ENCODE assay signal across 20 cellular contexts in the genomic region with DNA sequence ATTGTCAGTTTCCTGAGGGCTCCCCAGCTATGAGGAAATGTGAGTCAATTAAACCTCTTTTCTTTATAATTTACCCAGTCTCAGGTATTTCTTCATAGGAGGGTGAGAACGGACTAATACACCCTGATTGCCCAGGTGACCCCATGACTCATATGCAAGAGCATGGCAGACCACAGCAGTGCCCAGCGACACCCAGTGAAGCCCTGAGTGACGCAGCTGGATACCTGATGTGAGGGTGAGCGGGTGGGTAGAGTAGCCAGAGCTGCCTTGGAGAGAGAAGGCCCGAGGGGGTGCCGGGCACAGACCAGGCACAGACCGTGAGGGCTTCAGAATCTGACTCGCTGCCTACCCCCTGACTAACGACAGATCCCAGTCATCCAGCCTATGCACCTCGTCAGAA. TPM values are rescaled to one million over a fixed set of nuclear protein-coding genes. Genes with fewer than 3 reads are reported as not detected.
A peak's percentile ranks its signal among the peaks of the same experiment; 100 is the strongest.
DNase-seq lines count a peak whose midpoint lies in the region; ATAC-seq and TF ChIP-seq lines count a peak whose summit lies in the region.
"Had no signal": no experiment of that assay in that cellular context is flagged by ENCODE, and none has a peak within 500 bp of the region (broad histone marks: within the 10 kb centered on the region; RNA-seq: fewer than 3 reads in every experiment).

No MANE protein-coding gene starts in this region.

- H3K36me3 Mint-ChIP-seq in T-helper 17 cell (ENCODE audit: low read depth) (peaks cover 3% of the 10 kb centered on the region), mesothelial cell of epicardium (peaks cover 4% of the 10 kb centered on the region)

- H3K9me2 ChIP-seq in PC-3 (replicated peaks; ENCODE audit: low read length): no peaks in the 10 kb centered on the region

- no peaks in the 10 kb centered on the region for H3K36me3 ChIP-seq in heart right ventricle
- H3K36me3 ChIP-seq in upper lobe of right lung: no peaks in the 10 kb centered on the region
- no peaks in the 10 kb centered on the region for H3K36me3 ChIP-seq in PC-3 (ENCODE audit: low read depth, low read length)
- H3K36me3 ChIP-seq: breast epithelium had no signal

- no peaks in the 10 kb centered on the region for H4K20me1 ChIP-seq in PC-3 (ENCODE audit: low read length)

- WGBS in heart right ventricle, 2 donors: 79 to 90% methylated on average over 10 of the region's 10 CpGs

- H3K27ac Mint-ChIP-seq in T-helper 17 cell (no peak overlapping the region), mesothelial cell of epicardium (no peak overlapping the region)

- ATAC-seq in Right ventricle myocardium inferior (no peak), heart right ventricle (no peak), T-helper 17 cell (no peak), upper lobe of right lung (no peak), PC-3 (no peak)
- ATAC-seq: activated CD4-positive, CD25-positive, alpha-beta regulatory T cell treated with anti-CD3 and anti-CD28 coated beads, Interleukin-2, amount 50 U/mL, for 24 hours had no signal

- DNase-seq in Right ventricle myocardium inferior (ENCODE audit: missing footprints) (peak; percentile 45), heart right ventricle (no peak), T-helper 17 cell (no peak), mesothelial cell of epicardium (ENCODE audit: low spot score in 2 of 2, unreplicated experiment in 2 of 2) (no peak), upper lobe of right lung (peak; percentile 38), PC-3 (no peak), coronary artery (ENCODE audit: low spot score) (no peak), NCI-H2171 treated with DMSO at 0.1 percent for 48 hours (lab: John Stamatoyannopoulos, UW) (no peak)
- DNase-seq: activated naive CD4-positive, alpha-beta T cell treated with anti-CD3 and anti-CD28 coated beads, Interleukin-2, amount 50 U/mL, for 16 hours; GF-D8; KG1; kidney glomerular epithelial cell; NCI-H1092 treated with DMSO at 0.1 percent for 48 hours; stimulated activated CD4-positive, alpha-beta T cell treated with anti-CD3 and anti-CD28 coated beads, Interleukin-12 subunit alpha, Interleukin-12 subunit beta, amount 100 ng/mL, for 4 hours; stimulated activated naive CD4-positive, alpha-beta T cell treated with Interleukin-2 at 50 U/mL for 16 hours had no signal

- H3K4me3 Mint-ChIP-seq in T-helper 17 cell (peak overlapping the region; percentile 39), mesothelial cell of epicardium (peak overlapping the region; percentile 43)

- peaks cover 33 to 91% (median 80%) of the 10 kb centered on the region in 7 donors for H3K27me3 ChIP-seq in heart right ventricle
- peaks cover 66% of the 10 kb centered on the region for H3K27me3 ChIP-seq in upper lobe of right lung
- H3K27me3 ChIP-seq in PC-3 (ENCODE audit: low read length): peaks cover 24% of the 10 kb centered on the region

- CTCF ChIA-PET in PC-3 (lab: Charles Lee): no interaction called here

- H3K27me3 Mint-ChIP-seq in T-helper 17 cell (peaks cover 45% of the 10 kb centered on the region), mesothelial cell of epicardium (ENCODE audit: low read depth) (peaks cover 84% of the 10 kb centered on the region)

- intact Hi-C loops in Right ventricle myocardium inferior (cut with DNase I) (no loop called here), heart right ventricle (cut with DNase I) (no loop called here), upper lobe of right lung (cut with DNase I) (no loop called here), PC-3 (cut with micrococcal nuclease) (no loop called here)

- no peak overlapping the region for H3K4me2 ChIP-seq in PC-3 (ENCODE audit: low read length)

- no peaks in the 10 kb centered on the region for H3K79me2 ChIP-seq in PC-3 (ENCODE audit: low read length)

- H3K9me3 ChIP-seq in heart right ventricle: peaks cover 0 to 19% (median 0%) of the 10 kb centered on the region in 11 donors
- H3K9me3 ChIP-seq in T-helper 17 cell (ENCODE audit: control insufficient read depth, low read length, poor library complexity, severe bottlenecking): no peaks in the 10 kb centered on the region
- H3K9me3 ChIP-seq in upper lobe of right lung: no peaks in the 10 kb centered on the region
- H3K9me3 ChIP-seq in PC-3 (ENCODE audit: low read length): peaks cover 5% of the 10 kb centered on the region; the same call in 1 of the 2 replicates

- no peak overlapping the region for H3K4me3 ChIP-seq in heart right ventricle
- no peak overlapping the region for H3K4me3 ChIP-seq in upper lobe of right lung
- H3K4me3 ChIP-seq in PC-3 (ENCODE audit: low read length): no peak overlapping the region
- no peak overlapping the region for H3K4me3 ChIP-seq in coronary artery
- H3K4me3 ChIP-seq: breast epithelium had no signal

- H3K9me3 Mint-ChIP-seq in mesothelial cell of epicardium: peaks cover 10% of the 10 kb centered on the region

- POLR2A ChIA-PET in PC-3 (lab: Charles Lee; ENCODE audit: unreplicated experiment): no interaction called here

- BruUV-seq in PC-3 (replicated peaks; lab: Mats Ljungman, UMichigan): no TSS peak

- H2AFZ ChIP-seq in PC-3 (ENCODE audit: low read length): no peak overlapping the region

- H3K27ac ChIP-seq in heart right ventricle (no peak overlapping the region), upper lobe of right lung (no peak overlapping the region), PC-3 (ENCODE audit: low read length) (no peak overlapping the region), coronary artery (no peak overlapping the region)
- H3K27ac ChIP-seq: breast epithelium, HL-60 had no signal

- H3K9ac ChIP-seq in PC-3 (ENCODE audit: low read length): no peak overlapping the region

- H3K4me1 ChIP-seq in heart right ventricle (peaks cover 3 to 28% (median 20%) of the 10 kb centered on the region in 9 donors), upper lobe of right lung (no peaks in the 10 kb centered on the region), PC-3 (ENCODE audit: insufficient read depth, low read length) (no peaks in the 10 kb centered on the region)

- H3K4me1 Mint-ChIP-seq in T-helper 17 cell (peaks cover 7% of the 10 kb centered on the region), mesothelial cell of epicardium (peaks cover 13% of the 10 kb centered on the region)

- TF ChIP-seq CTCF in heart right ventricle (IDR thresholded peaks at IDR 0.05) (no peak), mesothelial cell of epicardium (IDR thresholded peaks at IDR 0.05; ENCODE audit: unreplicated experiment) (no peak), upper lobe of right lung (IDR thresholded peaks at IDR 0.05) (no peak), PC-3 (conservative IDR thresholded peaks at IDR 0.05; ENCODE audit: low read depth, low read length) (no peak), coronary artery (IDR thresholded peaks at IDR 0.05) (no peak)

- H3F3A ChIP-seq in PC-3 (ENCODE audit: low read length, unreplicated experiment): no peaks in the 10 kb centered on the region

RNA-seq across cellular contexts. Expression of a gene that starts 15.4 kb away (rescaled TPM):
- total RNA-seq in Right ventricle myocardium inferior (not detected), heart right ventricle (not detected), T-helper 17 cell (not detected), mesothelial cell of epicardium (not detected in 3 replicates), upper lobe of right lung (0.49 TPM), PC-3 (2014; rRNA removed) (0.12 and 0.18 TPM in 2 replicates)
- polyA plus RNA-seq in heart right ventricle: not detected
- total RNA-seq: breast epithelium, mucosa of gallbladder, pulmonary artery endothelial cell had no signal

RNA-seq across cellular contexts. Expression of a gene that starts 33.9 kb away (rescaled TPM):
- total RNA-seq in Right ventricle myocardium inferior: not detected
- not detected for total RNA-seq in heart right ventricle
- not detected for polyA plus RNA-seq in heart right ventricle
- total RNA-seq in T-helper 17 cell: not detected
- not detected in 3 replicates for total RNA-seq in mesothelial cell of epicardium
- total RNA-seq in upper lobe of right lung: not detected
- total RNA-seq in PC-3 (2014; rRNA removed): not detected in 2 replicates
- total RNA-seq: pulmonary artery endothelial cell had no signal

RNA-seq across cellular contexts. Expression of a gene that starts 43.5 kb away (rescaled TPM):
- total RNA-seq in Right ventricle myocardium inferior (not detected), heart right ventricle (not detected), T-helper 17 cell (under 1 TPM; 0.29 to 0.45 TPM), mesothelial cell of epicardium (not detected in 3 replicates), upper lobe of right lung (9.5 TPM), PC-3 (2014; rRNA removed) (8.6 and 14.4 TPM in 2 replicates)
- polyA plus RNA-seq in heart right ventricle: not detected
- total RNA-seq: breast epithelium, mucosa of gallbladder, pulmonary artery endothelial cell had no signal

Comparison
In these comparisons a context has a peak if more than half of its experiments do, and no peak if none do; other contexts are left out.
1. DNase-seq: peak in Right ventricle myocardium inferior (single experiment) and upper lobe of right lung (single experiment); none in heart right ventricle (0 of 2), T-helper 17 cell (0 of 3), mesothelial cell of epicardium (0 of 2), PC-3 (single experiment), coronary artery (single experiment) and NCI-H2171 treated with DMSO at 0.1 percent for 48 hours (single experiment).